Comparison of ENCODE assay signal across 8 cellular contexts in the genomic region with DNA sequence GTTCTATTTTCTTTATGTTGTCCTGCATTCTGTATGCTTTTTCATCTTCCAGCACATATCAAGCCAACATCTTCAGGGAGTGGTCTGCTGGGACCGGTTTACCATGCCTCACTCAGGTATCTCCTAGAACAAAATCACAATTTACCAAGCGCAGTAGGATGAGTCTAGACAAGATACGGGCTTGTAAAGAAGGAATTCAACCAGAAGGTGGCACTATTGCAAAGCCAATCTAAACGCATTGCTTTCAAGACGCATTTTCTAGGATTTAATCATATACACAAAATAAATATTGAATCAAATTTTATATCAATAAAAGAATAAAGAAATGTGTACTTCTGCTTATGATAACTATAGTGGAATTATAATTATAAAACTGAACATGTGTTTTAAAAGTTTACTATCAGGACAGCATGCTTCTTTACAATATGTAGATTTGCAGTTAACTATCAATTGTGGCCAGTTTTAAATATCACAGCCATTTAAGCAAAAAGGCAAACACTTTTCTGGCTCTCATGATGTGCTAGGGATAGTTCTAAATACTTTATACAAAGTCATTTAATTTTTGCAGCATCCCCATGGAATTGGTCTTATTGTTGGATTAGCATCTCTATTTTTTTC. TPM values are rescaled to one million over a fixed set of nuclear protein-coding genes. Genes with fewer than 3 reads are reported as not detected.
DNase-seq lines count a peak whose midpoint lies in the region; ATAC-seq and TF ChIP-seq lines count a peak whose summit lies in the region.

No MANE protein-coding gene starts in this region.

- H3K27me3 Mint-ChIP-seq in naive B cell: peaks cover 3 to 12% (median 6%) of the 10 kb centered on the region in 3 donors

- H3K4me3 ChIP-seq in GM12864 (ENCODE audit: low read depth, low read length): no peak overlapping the region

- ATAC-seq in HG02588 (IDR thresholded peaks at IDR 0.05; ENCODE audit: unreplicated experiment) (peak; percentile 71), naive B cell (ENCODE audit: low read depth in 2 of 2) (peak; percentile 71 to 79)

- TF ChIP-seq CTCF in GM12864 (IDR thresholded peaks at IDR 0.05; ENCODE audit: low read depth, low read length, missing control alignments): peak; percentile 67

- H3K4me1 Mint-ChIP-seq in naive B cell: peaks cover 7 to 12% (median 10%) of the 10 kb centered on the region in 3 donors

- TF ChIP-seq POLR2A in erythroblast (IDR thresholded peaks at IDR 0.05; ENCODE audit: low read length): no peak

- no peaks in the 10 kb centered on the region for H3K9me3 Mint-ChIP-seq in naive B cell

- H3K36me3 Mint-ChIP-seq in naive B cell: no peaks in the 10 kb centered on the region

- peak overlapping the region in 1 of 6 donors; percentile 0 for H3K27ac Mint-ChIP-seq in naive B cell

- H3K4me3 Mint-ChIP-seq in naive B cell: no peak overlapping the region

- DNase-seq in AG08396 (ENCODE audit: low spot score) (peak; percentile 31), GM12864 (ENCODE audit: low read depth) (no peak), NCI-H1417 treated with DMSO at 0.1 percent for 48 hours (lab: John Stamatoyannopoulos, UW) (peak; percentile 33), SW480 (ENCODE audit: low spot score) (peak; percentile 54), erythroblast (lab: John Stamatoyannopoulos, UW) (peak; percentile 70 to 85), naive B cell (peak; percentile 47), NCI-H128 (lab: John Stamatoyannopoulos, UW; ENCODE audit: unreplicated experiment) (no peak)

RNA-seq across cellular contexts. Expression of gene TPP2, which starts 16.1 kb away (rescaled TPM):
- polyA plus RNA-seq in naive B cell (ENCODE audit: low read depth in 6 of 6): 10 to 100 TPM; 11.8 to 29.0 (median 27.1) TPM

Comparison
In these comparisons a context has a peak if more than half of its experiments do, and no peak if none do; other contexts are left out.
1. DNase-seq: peak in AG08396 (single experiment), NCI-H1417 treated with DMSO at 0.1 percent for 48 hours (single experiment), SW480 (single experiment), erythroblast (2 of 2) and naive B cell (single experiment); none in GM12864 (single experiment) and NCI-H128 (single experiment).